Comparison of ENCODE assay signal across 12 cellular contexts in the genomic region with DNA sequence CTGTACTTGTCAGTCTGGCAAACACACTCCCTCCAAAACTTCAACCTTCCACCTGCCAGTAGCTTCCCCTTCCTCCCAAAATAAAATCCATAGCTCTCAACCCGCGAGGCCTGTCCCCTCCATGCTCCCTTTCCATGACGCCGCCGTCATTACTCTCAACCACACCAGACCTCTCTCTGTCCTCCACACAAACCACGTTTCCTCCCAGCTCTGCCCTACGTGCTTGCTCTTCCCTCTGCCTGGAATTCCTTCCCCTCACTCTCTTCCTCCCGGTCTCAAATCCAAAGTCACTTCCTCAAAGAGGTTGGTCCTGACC.
DNase-seq lines count a peak whose midpoint lies in the region; ATAC-seq and TF ChIP-seq lines count a peak whose summit lies in the region.
"Had no signal": no experiment of that assay in that cellular context is flagged by ENCODE, and none has a peak within 500 bp of the region (broad histone marks: within the 10 kb centered on the region; RNA-seq: fewer than 3 reads in every experiment).

No MANE protein-coding gene starts in this region.

- H3K4me2 ChIP-seq in IMR-90 (ENCODE audit: low read depth, low read length) (no peak overlapping the region), neuronal stem cell (ENCODE audit: insufficient read depth, low read length, poor library complexity, severe bottlenecking) (no peak overlapping the region)
- H3K4me2 ChIP-seq: smooth muscle cell had no signal

- H3K9me1 ChIP-seq in IMR-90 (ENCODE audit: insufficient read depth, low read length): peaks cover 3% of the 10 kb centered on the region; the same call in 1 of the 2 replicates

- H3K9me3 Mint-ChIP-seq in activated CD4-positive, alpha-beta T cell treated with anti-CD3 and anti-CD28 coated beads, Interleukin-2, amount 10 ng/mL, durations not matched to agents 24 days and 14 days: no peaks in the 10 kb centered on the region
- no peaks in the 10 kb centered on the region for H3K9me3 Mint-ChIP-seq in activated naive CD8-positive, alpha-beta T cell treated with anti-CD3 and anti-CD28 coated beads for 36 hours

- no peak overlapping the region for H3K23ac ChIP-seq in IMR-90 (ENCODE audit: low read depth, low read length)
- no peak overlapping the region for H3K23ac ChIP-seq in neuronal stem cell (ENCODE audit: low read depth, low read length, poor library complexity)

- intact Hi-C loops in activated CD4-positive, alpha-beta T cell treated with anti-CD3 and anti-CD28 coated beads, Interleukin-2, amount 10 ng/mL, durations not matched to agents 24 days and 14 days (cut with micrococcal nuclease): no loop called here
- intact Hi-C loops in IMR-90 (cut with micrococcal nuclease): no loop called here

- no peaks in the 10 kb centered on the region for H3K79me1 ChIP-seq in IMR-90 (ENCODE audit: low read depth in 1 of 2, low read length in 2 of 2)
- H3K79me1 ChIP-seq in neuronal stem cell (ENCODE audit: low read depth, low read length): no peaks in the 10 kb centered on the region

- H3K27ac ChIP-seq in IMR-90 (ENCODE audit: insufficient read depth, low read length) (no peak overlapping the region), neuronal stem cell (replicated peaks; ENCODE audit: low read length) (no peak overlapping the region)

- no peaks in the 10 kb centered on the region for H3K9me3 ChIP-seq in IMR-90 (ENCODE audit: control insufficient read depth, insufficient read depth, low read length)
- H3K9me3 ChIP-seq in neuronal stem cell (replicated peaks in 1 of 2; ENCODE audit: control insufficient read depth in 2 of 2, insufficient read depth in 1 of 2, low read depth in 1 of 2, low read length in 2 of 2): no peaks in the 10 kb centered on the region

- no peak overlapping the region for H4K5ac ChIP-seq in IMR-90 (ENCODE audit: low read depth, low read length)

- dilution Hi-C loops in IMR-90 (cut with HindIII; ENCODE audit: low sequenced_read_pairs, unreplicated experiment): loop anchor here (25.0 kb wide), 1 partner anchor 170 kb away; no protein-coding TSS in a partner anchor

- no peak for TF ChIP-seq CTCF in IMR-90 (conservative IDR thresholded peaks at IDR 0.05; ENCODE audit: low read depth, low read length)

- ATAC-seq in IMR-90 (ENCODE audit: low read depth) (no peak), HG02678 (IDR thresholded peaks at IDR 0.05; ENCODE audit: unreplicated experiment) (no peak)

- no peak overlapping the region for H3K18ac ChIP-seq in IMR-90 (ENCODE audit: low read depth, low read length)
- no peak overlapping the region for H3K18ac ChIP-seq in neuronal stem cell (ENCODE audit: low read length)

- no peaks in the 10 kb centered on the region for H3K27me3 Mint-ChIP-seq in activated CD4-positive, alpha-beta T cell treated with anti-CD3 and anti-CD28 coated beads, Interleukin-2, amount 10 ng/mL, durations not matched to agents 24 days and 14 days
- H3K27me3 Mint-ChIP-seq in activated naive CD8-positive, alpha-beta T cell treated with anti-CD3 and anti-CD28 coated beads for 36 hours: no peaks in the 10 kb centered on the region

- H3K36me3 ChIP-seq in IMR-90 (ENCODE audit: control insufficient read depth, insufficient read depth, low read length) (no peaks in the 10 kb centered on the region), neuronal stem cell (replicated peaks in 1 of 2; ENCODE audit: control insufficient read depth in 2 of 2, insufficient read depth in 2 of 2, low read length in 2 of 2) (no peaks in the 10 kb centered on the region)

- H4K8ac ChIP-seq in IMR-90 (ENCODE audit: low read depth in 2 of 2, low read length in 2 of 2) (no peak overlapping the region), neuronal stem cell (ENCODE audit: low read depth, low read length) (no peak overlapping the region)

- no peak overlapping the region for H2AFZ ChIP-seq in IMR-90 (replicated peaks; ENCODE audit: low read length, poor library complexity)
- H2AFZ ChIP-seq in neuronal stem cell (ENCODE audit: low read length): peak overlapping the region; percentile 5

- no peak overlapping the region for H2BK15ac ChIP-seq in IMR-90 (ENCODE audit: low read depth, low read length)
- H2BK15ac ChIP-seq in neuronal stem cell (ENCODE audit: low read length): no peak overlapping the region

- no peak overlapping the region for H2BK120ac ChIP-seq in IMR-90 (ENCODE audit: low read depth, low read length)
- H2BK120ac ChIP-seq in neuronal stem cell (ENCODE audit: low read depth, low read length): no peak overlapping the region

- no TSS peak for BruUV-seq in IMR-90 (replicated peaks; lab: Mats Ljungman, UMichigan)

- H2BK5ac ChIP-seq in IMR-90 (ENCODE audit: low read depth, low read length, poor library complexity, severe bottlenecking) (no peak overlapping the region), neuronal stem cell (ENCODE audit: low read length) (no peak overlapping the region)

- H3K4me1 ChIP-seq in IMR-90 (ENCODE audit: control insufficient read depth, insufficient read depth, low read length) (peaks cover 8% of the 10 kb centered on the region), neuronal stem cell (ENCODE audit: control insufficient read depth in 2 of 2, insufficient read depth in 1 of 2, low read depth in 1 of 2, low read length in 2 of 2) (peaks cover 6 to 8% of the 10 kb centered on the region in 2 donors)

- H3K27ac Mint-ChIP-seq in activated CD4-positive, alpha-beta T cell treated with anti-CD3 and anti-CD28 coated beads, Interleukin-2, amount 10 ng/mL, durations not matched to agents 24 days and 14 days: peak overlapping the region; percentile 70
- peak overlapping the region; percentile 11 for H3K27ac Mint-ChIP-seq in activated naive CD8-positive, alpha-beta T cell treated with anti-CD3 and anti-CD28 coated beads for 36 hours

- H3K56ac ChIP-seq in IMR-90 (ENCODE audit: extremely low read depth, insufficient read depth, low read length): no peak overlapping the region

- H2AK9ac ChIP-seq in IMR-90 (replicated peaks; ENCODE audit: low read depth, low read length, poor library complexity): no peak overlapping the region

- TF ChIP-seq RAD21 in IMR-90 (IDR thresholded peaks at IDR 0.05; ENCODE audit: low read length): no peak

- H2BK12ac ChIP-seq in neuronal stem cell (ENCODE audit: low read length): no peak overlapping the region

- no peak for DNase-seq in activated CD4-positive, alpha-beta T cell treated with anti-CD3 and anti-CD28 coated beads, Interleukin-2, amount 10 ng/mL, durations not matched to agents 24 days and 14 days
- DNase-seq in activated CD4-positive, alpha-beta T cell treated with anti-CD3 and anti-CD28 coated beads for 4 hours: no peak
- DNase-seq in IMR-90: no peak
- no peak for DNase-seq in activated naive CD8-positive, alpha-beta T cell treated with anti-CD3 and anti-CD28 coated beads for 36 hours
- DNase-seq in neuronal stem cell (ENCODE audit: low spot score): no peak
- no peak for DNase-seq in globus pallidus (ENCODE audit: low spot score)
- no peak for DNase-seq in cerebellum (ENCODE audit: low spot score)
- DNase-seq: activated CD4-positive, alpha-beta T cell treated with anti-CD3 and anti-CD28 coated beads, Interleukin-2, amount 50 U/mL, for 4 hours; HCEC 1CT; Right ventricle myocardium superior had no signal

- H4K91ac ChIP-seq in IMR-90 (ENCODE audit: insufficient read depth, low read depth, low read length) (no peak overlapping the region), neuronal stem cell (ENCODE audit: low read depth, low read length, poor library complexity) (no peak overlapping the region)

- no peak overlapping the region for H3K4me3 ChIP-seq in IMR-90 (ENCODE audit: insufficient read depth, low read depth, low read length)
- no peak overlapping the region for H3K4me3 ChIP-seq in neuronal stem cell (ENCODE audit: low read length in 2 of 2)
- H3K4me3 ChIP-seq: smooth muscle cell had no signal

- peaks cover 44% of the 10 kb centered on the region for H3K4me1 Mint-ChIP-seq in activated CD4-positive, alpha-beta T cell treated with anti-CD3 and anti-CD28 coated beads, Interleukin-2, amount 10 ng/mL, durations not matched to agents 24 days and 14 days
- peaks cover 36% of the 10 kb centered on the region for H3K4me1 Mint-ChIP-seq in activated naive CD8-positive, alpha-beta T cell treated with anti-CD3 and anti-CD28 coated beads for 36 hours

- H3K9ac ChIP-seq in IMR-90 (ENCODE audit: low read depth, low read length): no peak overlapping the region
- H3K9ac ChIP-seq in neuronal stem cell (ENCODE audit: low read depth, low read length, poor library complexity): no peak overlapping the region

- H2AK5ac ChIP-seq in IMR-90 (ENCODE audit: low read depth, low read length) (no peak overlapping the region), neuronal stem cell (ENCODE audit: low read depth, low read length) (no peak overlapping the region)

- 0 out of 2 replicates have a peak overlapping the region, but pooled peaks have one; percentile 42 for H3K14ac ChIP-seq in IMR-90 (replicated peaks; ENCODE audit: low read depth, low read length)
- no peak overlapping the region for H3K14ac ChIP-seq in neuronal stem cell (ENCODE audit: low read length)

- peaks cover 59% of the 10 kb centered on the region for H3K36me3 Mint-ChIP-seq in activated CD4-positive, alpha-beta T cell treated with anti-CD3 and anti-CD28 coated beads, Interleukin-2, amount 10 ng/mL, durations not matched to agents 24 days and 14 days (ENCODE audit: low read depth)
- H3K36me3 Mint-ChIP-seq in activated naive CD8-positive, alpha-beta T cell treated with anti-CD3 and anti-CD28 coated beads for 36 hours: peaks cover 37% of the 10 kb centered on the region

- no peaks in the 10 kb centered on the region; the same call in 1 of the 2 replicates for H3K27me3 ChIP-seq in IMR-90 (ENCODE audit: control insufficient read depth, insufficient read depth, low read length)
- H3K27me3 ChIP-seq in neuronal stem cell (ENCODE audit: control insufficient read depth in 3 of 3, insufficient read depth in 3 of 3, low read depth in 1 of 3, low read length in 3 of 3): no peaks in the 10 kb centered on the region

- H3K4ac ChIP-seq in IMR-90 (ENCODE audit: low read depth, low read length) (no peak overlapping the region), neuronal stem cell (ENCODE audit: low read length) (no peak overlapping the region)

- no peak overlapping the region for H3K4me3 Mint-ChIP-seq in activated CD4-positive, alpha-beta T cell treated with anti-CD3 and anti-CD28 coated beads, Interleukin-2, amount 10 ng/mL, durations not matched to agents 24 days and 14 days
- no peak overlapping the region for H3K4me3 Mint-ChIP-seq in activated naive CD8-positive, alpha-beta T cell treated with anti-CD3 and anti-CD28 coated beads for 36 hours

- in situ Hi-C loops in IMR-90 (cut with MboI; ENCODE audit: low sequenced_read_pairs): no loop called here

- H2BK20ac ChIP-seq in IMR-90 (ENCODE audit: low read depth, low read length): no peak overlapping the region

- POLR2A ChIA-PET in IMR-90 (lab: Charles Lee; ENCODE audit: unreplicated experiment): no interaction called here

- WGBS in IMR-90 (ENCODE audit: extremely low coverage in 2 of 2, insufficient read length in 1 of 2), 2 experiments: 66% methylated on average over 8 of the region's 8 CpGs; no CpG with 5 or more reads in 1 of the 2 experiments
- no CpG with 5 or more reads among the region's 8 CpGs for WGBS in neuronal stem cell (ENCODE audit: extremely low coverage in 2 of 2, insufficient read length in 2 of 2, insufficient replicate concordance in 1 of 2), 2 donors

- H4K20me1 ChIP-seq in IMR-90 (ENCODE audit: insufficient read depth, low read length): no peaks in the 10 kb centered on the region; the same call in 1 of the 2 replicates

- TF ChIP-seq POLR2A in IMR-90 (IDR thresholded peaks at IDR 0.05; ENCODE audit: low read depth, low read length): no peak

- CTCF ChIA-PET in IMR-90 (lab: Yijun Ruan, JAX): no interaction called here
